In genomic region chr16:70476272-70477020, GRCh38 we compare ENCODE assay signal across 1 cellular context.
TF ChIP-seq lines count a peak whose summit lies in the region.

No MANE protein-coding gene starts in this region.

TF ChIP-seq in GM23338, 12 proteins besides CTCF, POLR2A, EP300 and RAD21 (continued from another document):
- no peak for TF ChIP-seq REST (IDR thresholded peaks at IDR 0.05; ENCODE audit: unreplicated experiment)
- TF ChIP-seq EZH2 (IDR thresholded peaks at IDR 0.05; ENCODE audit: low read depth, unreplicated experiment): no peak
- TF ChIP-seq ZNF114 (CRISPR knock-in tag; IDR thresholded peaks at IDR 0.05): no peak
- TF ChIP-seq ZNF462 (CRISPR knock-in tag; IDR thresholded peaks at IDR 0.05): no peak
- TF ChIP-seq JUNB (IDR thresholded peaks at IDR 0.05; ENCODE audit: unreplicated experiment): no peak
